In genomic region chr1:33946836-33947235, GRCh38 we compare ENCODE assay signal across 25 cellular contexts.
"Had no signal": no experiment of that assay in that cellular context is flagged by ENCODE, and none has a peak within 500 bp of the region (broad histone marks: within the 10 kb centered on the region; RNA-seq: fewer than 3 reads in every experiment).

No MANE protein-coding gene starts in this region.

- H3K4me1 ChIP-seq: colonic mucosa, esophagus muscularis mucosa, esophagus squamous epithelium, foreskin keratinocyte, gastrocnemius medialis, gastroesophageal sphincter, heart left ventricle, heart right ventricle had no signal

- H3K4me3 Mint-ChIP-seq: dendritic cell treated with granulocyte-macrophage colony-stimulating factor and Interleukin-4, amounts not matched to agents 40 ng/mL and 50 ng/mL, for 4 days; effector memory CD8-positive, alpha-beta T cell; endodermal cell had no signal

- ATAC-seq: effector memory CD8-positive, alpha-beta T cell; esophagus mucosa; foreskin keratinocyte; gastrocnemius medialis; gastroesophageal sphincter; heart left ventricle; heart right ventricle had no signal

- H3K4me1 Mint-ChIP-seq: endodermal cell had no signal

- H3K9me3 ChIP-seq: colonic mucosa, esophagus muscularis mucosa, esophagus squamous epithelium, gastrocnemius medialis, gastroesophageal sphincter, heart left ventricle, heart right ventricle had no signal

- DNase-seq: colonic mucosa; cortex of kidney; dermis blood vessel endothelial cell; dorsolateral prefrontal cortex; effector CD4-positive, alpha-beta T cell; effector CD8-positive, alpha-beta T cell; effector memory CD4-positive, alpha-beta T cell; effector memory CD8-positive, alpha-beta T cell; endodermal cell; erythroblast; esophagus squamous epithelium; foreskin fibroblast; foreskin keratinocyte; foreskin melanocyte; gastrocnemius medialis; glutamatergic neuron; head of caudate nucleus; heart left ventricle; heart right ventricle had no signal

- H3K27me3 ChIP-seq: colonic mucosa, dorsolateral prefrontal cortex, foreskin keratinocyte, gastrocnemius medialis, heart left ventricle, heart right ventricle had no signal

- H3K27ac Mint-ChIP-seq: dendritic cell treated with granulocyte-macrophage colony-stimulating factor and Interleukin-4, amounts not matched to agents 40 ng/mL and 50 ng/mL, for 4 days; effector memory CD8-positive, alpha-beta T cell; endodermal cell had no signal

- H3K36me3 ChIP-seq: colonic mucosa, esophagus muscularis mucosa, esophagus squamous epithelium, gastrocnemius medialis, gastroesophageal sphincter, heart left ventricle, heart right ventricle had no signal

- H3K27me3 Mint-ChIP-seq: dendritic cell treated with granulocyte-macrophage colony-stimulating factor and Interleukin-4, amounts not matched to agents 40 ng/mL and 50 ng/mL, for 4 days had no signal

- H3K27ac ChIP-seq: colonic mucosa, coronary artery, dorsolateral prefrontal cortex, epithelial cell of prostate, esophagus muscularis mucosa, esophagus squamous epithelium, foreskin keratinocyte, gastrocnemius medialis, gastroesophageal sphincter, heart left ventricle, heart right ventricle had no signal

- H3K4me3 ChIP-seq: colonic mucosa, coronary artery, dorsolateral prefrontal cortex, esophagus muscularis mucosa, esophagus squamous epithelium, gastrocnemius medialis, gastroesophageal sphincter, heart left ventricle, heart right ventricle had no signal

- H3K9me3 Mint-ChIP-seq: dendritic cell treated with granulocyte-macrophage colony-stimulating factor and Interleukin-4, amounts not matched to agents 40 ng/mL and 50 ng/mL, for 4 days; effector memory CD8-positive, alpha-beta T cell; endodermal cell had no signal
